Comparison of ENCODE assay signal across 3 cellular contexts in genomic region chr15:32492768-32493167, GRCh38. TPM values are rescaled to one million over a fixed set of nuclear protein-coding genes. Genes with fewer than 3 reads are reported as not detected.
"Had no signal": no experiment of that assay in that cellular context is flagged by ENCODE, and none has a peak within 500 bp of the region (broad histone marks: within the 10 kb centered on the region; RNA-seq: fewer than 3 reads in every experiment).

No MANE protein-coding gene starts in this region.

RNA-seq across cellular contexts. Expression of gene GOLGA8O, which starts 37.3 kb away (rescaled TPM):
- total RNA-seq: HepG2, HT-29 had no signal
- polyA plus RNA-seq: IgD-negative memory B cell had no signal
